In the genomic region with DNA sequence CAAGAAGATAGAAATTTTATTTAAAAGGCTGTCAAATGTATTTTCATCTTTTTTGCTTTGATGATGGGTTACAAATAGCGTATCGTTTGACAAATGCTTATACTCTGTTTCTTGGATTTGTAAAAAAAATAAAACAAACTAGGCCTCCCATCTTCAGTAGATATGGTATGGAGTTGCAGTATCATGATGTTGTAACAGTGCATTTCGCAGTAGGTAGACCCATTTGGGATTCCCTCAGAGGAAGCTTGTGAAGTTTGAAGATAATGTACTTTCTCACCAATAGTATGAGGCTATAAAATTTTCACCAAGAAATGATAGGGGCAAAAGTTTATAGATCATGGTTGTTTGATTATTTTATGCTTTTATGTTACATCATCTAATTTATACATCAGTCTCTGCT, we compare ENCODE assay signal across 14 cellular contexts. TPM values are rescaled to one million over a fixed set of nuclear protein-coding genes. Genes with fewer than 3 reads are reported as not detected.
DNase-seq lines count a peak whose midpoint lies in the region; ATAC-seq, FAIRE-seq and TF ChIP-seq lines count a peak whose summit lies in the region.
"Had no signal": no experiment of that assay in that cellular context is flagged by ENCODE, and none has a peak within 500 bp of the region (broad histone marks: within the 10 kb centered on the region; RNA-seq: fewer than 3 reads in every experiment).

No MANE protein-coding gene starts in this region.

- no peaks in the 10 kb centered on the region for H3K9me3 Mint-ChIP-seq in IgD-negative memory B cell

- H3K4me1 ChIP-seq in SK-N-SH (ENCODE audit: control insufficient read depth in 1 of 2, insufficient read depth in 2 of 2, low read depth in 1 of 2, low read length in 1 of 2) = peaks cover 18 to 20% of the 10 kb centered on the region in 2 experiments; a peak in 3 of 4 replicates
- H3K4me1 ChIP-seq in GM12878 (ENCODE audit: control insufficient read depth, insufficient read depth, low read length) = peaks cover 43% of the 10 kb centered on the region
- H3K4me1 ChIP-seq in osteoblast (ENCODE audit: insufficient read depth, low read length) = peaks cover 47% of the 10 kb centered on the region

- H3K36me3 ChIP-seq in SK-N-SH (replicated peaks in 1 of 2; ENCODE audit: control insufficient read depth in 1 of 2, insufficient read depth in 2 of 2, low read length in 1 of 2) (peaks cover 0 to 19% of the 10 kb centered on the region in 2 experiments), GM12878 (ENCODE audit: control insufficient read depth in 2 of 2, insufficient read depth in 2 of 2, low read length in 1 of 2) (no peaks in the 10 kb centered on the region), osteoblast (ENCODE audit: insufficient read depth, low read length) (no peaks in the 10 kb centered on the region)
- H3K36me3 ChIP-seq: upper lobe of right lung had no signal

- in situ Hi-C loops in GM12878 (cut with MboI) = no loop called here

- POLR2A ChIA-PET in SK-N-SH (lab: Yijun Ruan, JAX) (no interaction called here), GM12878 (lab: Charles Lee) (interaction anchor here (0.8 to 4.8 kb wide), 3 partner anchors 21 to 37 kb away, joined by 3 to 24 read pairs (median 4); no protein-coding TSS in a partner anchor)

- intact Hi-C loops in GM12878 (cut with micrococcal nuclease; ENCODE audit: unreplicated experiment) = no loop called here

- TF ChIP-seq POLR2A in GM12878 (IDR thresholded peaks at IDR 0.05; ENCODE audit: low read depth, low read length) = no peak

- no peak overlapping the region for H3K9ac ChIP-seq in SK-N-SH
- H3K9ac ChIP-seq in GM12878 (ENCODE audit: control insufficient read depth, insufficient read depth, low read length) = no peak overlapping the region

- CTCF ChIA-PET in SK-N-SH (lab: Yijun Ruan, JAX) (interaction anchor here (1.5 kb wide), 1 partner anchor 165 kb away, joined by 7 read pairs; no protein-coding TSS in a partner anchor), GM12878 (lab: Yijun Ruan, JAX) (interaction anchor here (4.2 to 4.5 kb wide), 2 partner anchors 96 to 163 kb away, joined by 20 to 28 read pairs; no protein-coding TSS in a partner anchor)

- DNase-seq in SK-N-SH = no peak
- no peak for DNase-seq in GM12878 (ENCODE audit: low read depth, low spot score)
- no peak for DNase-seq in osteoblast (ENCODE audit: insufficient read length, low spot score, missing footprints)
- DNase-seq in DMS114 treated with DMSO at 0.1 percent for 48 hours (lab: John Stamatoyannopoulos, UW; ENCODE audit: unreplicated experiment) = no peak
- DNase-seq: 8988T, cerebellar nuclear complex, NCI-H1417 treated with DMSO at 0.1 percent for 48 hours, NCI-H69, upper lobe of right lung had no signal

- H3F3A ChIP-seq in SK-N-SH (replicated peaks; ENCODE audit: insufficient read depth) = peaks cover 16% of the 10 kb centered on the region

- H3K27ac ChIP-seq in SK-N-SH (ENCODE audit: low read depth in 2 of 2, low read length in 1 of 2) (no peak overlapping the region), GM12878 (ENCODE audit: control insufficient read depth, insufficient read depth) (no peak overlapping the region), osteoblast (ENCODE audit: low read depth, low read length) (peak overlapping the region; percentile 9)
- H3K27ac ChIP-seq: upper lobe of right lung had no signal

- H2AFZ ChIP-seq in SK-N-SH (ENCODE audit: low read depth) (no peak overlapping the region), GM12878 (ENCODE audit: control insufficient read depth, low read depth, low read length) (no peak overlapping the region), osteoblast (ENCODE audit: low read length) (no peak overlapping the region)

- no peak for TF ChIP-seq CTCF in SK-N-SH (IDR thresholded peaks at IDR 0.05)
- no peak for TF ChIP-seq CTCF in GM12878 (IDR thresholded peaks at IDR 0.05 in 2 of 3, conservative IDR thresholded peaks at IDR 0.05 in 1 of 3; ENCODE audit: control insufficient read depth in 2 of 3, extremely low read depth in 1 of 3, insufficient read depth in 1 of 3, low read depth in 3 of 3, low read length in 3 of 3)
- no peak for TF ChIP-seq CTCF in osteoblast (IDR thresholded peaks at IDR 0.05; ENCODE audit: extremely low read depth, low read depth, low read length)

- peaks cover 63 to 73% (median 67%) of the 10 kb centered on the region in 3 donors for H3K4me1 Mint-ChIP-seq in IgD-negative memory B cell

- peak overlapping the region; percentile 1 to 27 (median 24) for H3K27ac Mint-ChIP-seq in IgD-negative memory B cell

- H3K4me2 ChIP-seq in SK-N-SH (0 out of 2 replicates have a peak overlapping the region, but pooled peaks have one; percentile 1), GM12878 (ENCODE audit: control insufficient read depth, insufficient read depth) (peak overlapping the region; percentile 59), osteoblast (ENCODE audit: insufficient read depth, low read length) (peak overlapping the region; percentile 21)

- peak overlapping the region; percentile 22 to 72 (median 58) for H3K4me3 Mint-ChIP-seq in IgD-negative memory B cell

- TF ChIP-seq EP300 in SK-N-SH (IDR thresholded peaks at IDR 0.05; ENCODE audit: borderline replicate concordance in 1 of 2, low read depth in 1 of 2, low read length in 1 of 2) (no peak), GM12878 (IDR thresholded peaks at IDR 0.05; ENCODE audit: borderline replicate concordance in 1 of 2, control insufficient read depth in 1 of 2, low read depth in 2 of 2, low read length in 2 of 2) (no peak)

- BruUV-seq in GM12878 (replicated peaks; lab: Mats Ljungman, UMichigan) = no TSS peak

- H4K20me1 ChIP-seq in SK-N-SH (ENCODE audit: insufficient read depth) (peaks cover 83% of the 10 kb centered on the region), GM12878 (ENCODE audit: control insufficient read depth, insufficient read depth) (no peaks in the 10 kb centered on the region; the same call in 1 of the 2 replicates), osteoblast (ENCODE audit: insufficient read depth, low read length) (peaks cover 64% of the 10 kb centered on the region)

- no peak for FAIRE-seq in GM12878 (lab: Jason Lieb, UNC)

- H3K27me3 ChIP-seq in SK-N-SH (ENCODE audit: insufficient read depth) (no peaks in the 10 kb centered on the region), GM12878 (replicated peaks in 1 of 2; ENCODE audit: control insufficient read depth in 2 of 2, insufficient read depth in 2 of 2, low read length in 1 of 2) (no peaks in the 10 kb centered on the region), osteoblast (ENCODE audit: insufficient read depth, low read length) (no peaks in the 10 kb centered on the region)
- H3K27me3 ChIP-seq: upper lobe of right lung had no signal

- no peaks in the 10 kb centered on the region for H3K9me3 ChIP-seq in SK-N-SH
- H3K9me3 ChIP-seq in GM12878 (replicated peaks; ENCODE audit: control insufficient read depth, insufficient read depth, low read length) = no peaks in the 10 kb centered on the region; the same call in 2 of the 3 replicates
- no peaks in the 10 kb centered on the region for H3K9me3 ChIP-seq in osteoblast (ENCODE audit: low read depth, low read length)
- H3K9me3 ChIP-seq: upper lobe of right lung had no signal

- no peaks in the 10 kb centered on the region for H3K27me3 Mint-ChIP-seq in IgD-negative memory B cell

- no peak for TF ChIP-seq RAD21 in SK-N-SH (IDR thresholded peaks at IDR 0.05; ENCODE audit: low read length)
- no peak for TF ChIP-seq RAD21 in GM12878 (IDR thresholded peaks at IDR 0.05; ENCODE audit: insufficient read depth, low read depth, low read length)

- SMC1A ChIA-PET in GM12878 (lab: Charles Lee; ENCODE audit: uncharacterized antibody, unreplicated experiment) = interaction anchor here (0.8 to 10.3 kb wide), 16 partner anchors 8 to 207 kb away, joined by 3 to 115 read pairs (median 3); no protein-coding TSS in a partner anchor

- no peaks in the 10 kb centered on the region for H3K9me2 ChIP-seq in SK-N-SH

- H3K4me3 ChIP-seq in SK-N-SH (ENCODE audit: low read depth in 2 of 2, low read length in 1 of 2) (no peak overlapping the region), GM12878 (no peak overlapping the region; the same call in 1 of the 2 replicates), osteoblast (ENCODE audit: insufficient read depth, low read length) (no peak overlapping the region)
- H3K4me3 ChIP-seq: skin epidermis, upper lobe of right lung had no signal

- WGBS in SK-N-SH (ENCODE audit: low lambda C conversion rate) = 95% methylated on average over 3 of the region's 3 CpGs
- 74% methylated on average over 3 of the region's 3 CpGs for WGBS in GM12878 (ENCODE audit: insufficient coverage, insufficient replicate concordance, low lambda C conversion rate, missing lambda C conversion rate)

- RAD21 ChIA-PET in GM12878 (lab: Charles Lee; ENCODE audit: unreplicated experiment) = interaction anchor here (0.8 to 7.0 kb wide), 12 partner anchors 9 to 164 kb away, joined by 3 to 53 read pairs (median 6); a partner anchor contains a TSS

- ATAC-seq in SK-N-SH treated with all-trans-retinoic acid at 6 μM for 48 hours (no peak), GM12878 (peak; percentile 4; the same call in 2 of the 3 replicates), GM21717 (IDR thresholded peaks at IDR 0.05; ENCODE audit: unreplicated experiment) (no peak), GM19328 (IDR thresholded peaks at IDR 0.05; ENCODE audit: unreplicated experiment) (no peak)

- H3K36me3 Mint-ChIP-seq in IgD-negative memory B cell = peaks cover 3% of the 10 kb centered on the region

- peaks cover 100% of the 10 kb centered on the region for H3K79me2 ChIP-seq in SK-N-SH (ENCODE audit: insufficient read depth)
- peaks cover 100% of the 10 kb centered on the region for H3K79me2 ChIP-seq in GM12878 (ENCODE audit: control insufficient read depth, insufficient read depth, low read length)
- peaks cover 99% of the 10 kb centered on the region for H3K79me2 ChIP-seq in osteoblast (ENCODE audit: insufficient read depth, low read length)

RNA-seq across cellular contexts. Expression of a gene that starts 10.7 kb away (rescaled TPM):
- 44.3 and 65.1 TPM in 2 replicates for polyA plus RNA-seq in SK-N-SH (2012; rRNA removed)
- 53.4 and 63.3 TPM in 2 replicates for polyA plus RNA-seq in SK-N-SH (2012; cell fraction: cytosol; rRNA removed)
- 56.9 and 69.6 TPM in 2 replicates for polyA plus RNA-seq in SK-N-SH (2012; cell fraction: nucleus; rRNA removed)
- 200 TPM for polyA plus RNA-seq in IgD-negative memory B cell
- total RNA-seq in GM12878 (2013; cell fraction: nucleolus; rRNA removed) = 485 and 489 TPM in 2 replicates
- 337 and 351 TPM in 2 replicates for total RNA-seq in GM12878 (2014; rRNA removed)
- total RNA-seq in GM12878 (2014; rRNA removed; fragmentation: Illumina TruSeq; extraction: Trizol) = 218 TPM in 2 replicates
- total RNA-seq in GM12878 (2021) = 239 and 247 TPM in 2 replicates
- polyA plus RNA-seq in GM12878 (2011; ENCODE audit: low read depth) = 64.8 TPM
- polyA plus RNA-seq in GM12878 (2011; rRNA removed) = 80.9 and 82.1 TPM in 2 replicates
- polyA plus RNA-seq in GM12878 (2011; cell fraction: cytosol; rRNA removed) = 104 and 129 TPM in 2 replicates
- polyA plus RNA-seq in GM12878 (2011; cell fraction: nucleus; rRNA removed) = 52.1 and 62.2 TPM in 2 replicates
- 94.4 and 94.6 TPM in 2 replicates for polyA plus RNA-seq in GM12878 (2012)
- 200 and 216 TPM in 2 replicates for polyA plus RNA-seq in GM12878 (2014; fragmentation: Illumina TruSeq; extraction: Trizol)
- 10 to 100 TPM; 59.6 to 73.3 TPM for polyA plus RNA-seq in GM12878 (2014; fragmentation: Nextera tagmentation; extraction: Ambion mirVana)
- 132 and 143 TPM in 2 replicates for polyA plus RNA-seq in GM12878 (2014; rRNA removed)
- polyA plus RNA-seq in GM12878 (2016; fragmentation: Nextera tagmentation; extraction: Ambion mirVana) = 100 to 1,000 TPM; 141 to 146 TPM
- 286 and 329 TPM in 2 replicates for polyA minus RNA-seq in GM12878 (2011; rRNA and poly(A)+ RNA removed)
- polyA minus RNA-seq in GM12878 (2011; cell fraction: cytosol; rRNA and poly(A)+ RNA removed) = 138 and 193 TPM in 2 replicates
- polyA minus RNA-seq in GM12878 (2011; cell fraction: nucleus; rRNA and poly(A)+ RNA removed) = 137 and 215 TPM in 2 replicates
- 483 and 545 TPM in 2 replicates for total RNA-seq in osteoblast

Comparison
In these comparisons a context has a peak if more than half of its experiments do, and no peak if none do; other contexts are left out.
1. H3K4me2 ChIP-seq: peak in every context shown above with its lines; median percentile 59 in GM12878; 21 in osteoblast; 1 in SK-N-SH.